ENCODE assay signal across 11 cellular contexts in the genomic region with DNA sequence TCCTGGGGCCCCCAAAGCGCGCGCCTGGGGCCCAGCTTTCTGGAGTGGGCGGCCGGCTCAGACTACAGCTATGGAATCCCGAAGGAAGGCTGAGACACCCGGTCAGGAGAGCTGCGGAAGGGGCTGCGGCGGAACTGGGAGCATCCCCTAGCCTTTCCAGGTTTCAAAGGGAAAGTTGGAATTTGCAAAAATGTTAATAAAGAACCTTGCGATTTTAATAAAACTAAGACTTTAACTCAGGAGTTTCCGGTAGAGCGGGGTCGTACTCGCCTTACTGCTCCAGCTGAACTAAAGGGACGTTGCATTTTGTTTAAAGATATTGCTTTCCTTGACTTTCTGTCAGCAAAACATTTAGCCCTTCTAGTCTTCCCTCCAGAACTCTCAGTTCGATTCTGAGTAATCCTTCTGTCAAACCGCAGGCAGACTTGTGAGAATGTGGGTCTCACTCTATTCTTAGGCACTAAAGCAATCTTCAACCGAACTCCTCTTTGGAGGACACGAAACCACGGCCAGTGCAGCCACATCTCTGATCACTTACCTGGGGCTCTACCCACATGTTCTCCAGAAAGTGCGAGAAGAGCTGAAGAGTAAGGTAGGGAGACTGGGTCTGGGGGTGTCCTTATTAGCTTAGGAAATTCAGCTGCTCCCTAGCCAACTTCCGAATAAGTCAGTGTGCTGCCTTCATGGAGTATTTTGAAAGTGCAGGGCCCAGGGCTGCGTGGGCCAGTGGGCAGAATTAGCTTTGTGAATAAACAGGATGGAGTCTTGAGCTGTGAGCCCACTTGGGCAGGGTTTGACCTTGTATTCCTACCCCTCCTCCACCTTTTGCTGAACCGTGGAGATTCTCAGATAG. TPM values are rescaled to one million over a fixed set of nuclear protein-coding genes. Genes with fewer than 3 reads are reported as not detected.
DNase-seq lines count a peak whose midpoint lies in the region; ATAC-seq and TF ChIP-seq lines count a peak whose summit lies in the region.
"Had no signal": no experiment of that assay in that cellular context is flagged by ENCODE, and none has a peak within 500 bp of the region (broad histone marks: within the 10 kb centered on the region; RNA-seq: fewer than 3 reads in every experiment).

No MANE protein-coding gene starts in this region.

- intact Hi-C loops in activated CD8-positive, alpha-beta T cell treated with anti-CD3 and anti-CD28 coated beads for 36 hours (cut with micrococcal nuclease) = loop anchor here (10.0 kb wide), 2 partner anchors 111 to 381 kb away; no protein-coding TSS in a partner anchor

- no peak overlapping the region for H2BK5ac ChIP-seq in trophoblast cell (ENCODE audit: low read depth, low read length, poor library complexity)

- POLR2A ChIA-PET in activated CD8-positive, alpha-beta T cell treated with anti-CD3 and anti-CD28 coated beads for 36 hours (lab: Charles Lee) = interaction anchor here (1.6 kb wide), 1 partner anchor 10 kb away, joined by 6 read pairs; no protein-coding TSS in a partner anchor
- POLR2A ChIA-PET in activated CD8-positive, alpha-beta T cell treated with anti-CD3 and anti-CD28 coated beads, Interleukin-2, amount 10 ng/mL, durations not matched to agents 7 days and 5 days (lab: Charles Lee) = no interaction called here

- H3K23ac ChIP-seq in trophoblast cell (ENCODE audit: low read length) = no peak overlapping the region

- no peak for TF ChIP-seq CTCF in activated CD8-positive, alpha-beta T cell treated with anti-CD3 and anti-CD28 coated beads for 36 hours (IDR thresholded peaks at IDR 0.05)

- H3K9me3 ChIP-seq in ectodermal cell (ENCODE audit: control insufficient read depth, low read length) = no peaks in the 10 kb centered on the region
- peaks cover under 1% of the 10 kb centered on the region for H3K9me3 ChIP-seq in trophoblast cell (ENCODE audit: insufficient read depth, low read depth, low read length)

- H3K18ac ChIP-seq in trophoblast cell (ENCODE audit: low read length) = no peak overlapping the region

- peaks cover 65% of the 10 kb centered on the region for H3K27me3 Mint-ChIP-seq in activated CD8-positive, alpha-beta T cell treated with anti-CD3 and anti-CD28 coated beads for 36 hours
- H3K27me3 Mint-ChIP-seq in activated CD8-positive, alpha-beta T cell treated with anti-CD3 and anti-CD28 coated beads, Interleukin-2, amount 10 ng/mL, durations not matched to agents 7 days and 5 days (ENCODE audit: low read depth) = peaks cover 72% of the 10 kb centered on the region

- DNase-seq in activated CD8-positive, alpha-beta T cell treated with anti-CD3 and anti-CD28 coated beads for 36 hours = peak; percentile 33
- DNase-seq in activated CD8-positive, alpha-beta T cell treated with anti-CD3 and anti-CD28 coated beads, Interleukin-2, amount 10 ng/mL, durations not matched to agents 7 days and 5 days = no peak
- DNase-seq in trophoblast cell = no peak
- no peak for DNase-seq in effector CD8-positive, alpha-beta T cell (lab: John Stamatoyannopoulos, UW)
- no peak for DNase-seq in NCI-H1694 treated with DMSO at 0.1 percent for 48 hours (lab: John Stamatoyannopoulos, UW)
- no peak for DNase-seq in stimulated activated CD4-positive, alpha-beta T cell treated with anti-CD3 and anti-CD28 coated beads, Interleukin-4, amount 100 ng/mL, for 24 hours
- DNase-seq: stimulated activated CD4-positive, alpha-beta T cell treated with anti-CD3 and anti-CD28 coated beads, Interleukin-12 subunit alpha, Interleukin-12 subunit beta, amount 100 ng/mL, for 4 hours had no signal

- no peak overlapping the region for H2AFZ ChIP-seq in trophoblast cell (ENCODE audit: insufficient read depth, low read length, poor library complexity)

- peaks cover 5% of the 10 kb centered on the region for H3K79me2 ChIP-seq in trophoblast cell (ENCODE audit: control insufficient read depth, insufficient read depth, low read length, poor library complexity)

- 6 to 10% methylated on average over 25 of the region's 25 CpGs for WGBS in ectodermal cell, 2 experiments
- WGBS in trophoblast cell (ENCODE audit: extremely low coverage, insufficient coverage, insufficient read length) = no CpG with 5 or more reads among the region's 25 CpGs

- peak; percentile 25 for ATAC-seq in activated CD8-positive, alpha-beta T cell treated with anti-CD3 and anti-CD28 coated beads for 36 hours
- ATAC-seq in activated CD8-positive, alpha-beta T cell treated with anti-CD3 and anti-CD28 coated beads, Interleukin-2, amount 10 ng/mL, durations not matched to agents 7 days and 5 days = no peak
- ATAC-seq in HG03342 (IDR thresholded peaks at IDR 0.05; ENCODE audit: unreplicated experiment) = peak; percentile 53

- H3K27ac Mint-ChIP-seq in activated CD8-positive, alpha-beta T cell treated with anti-CD3 and anti-CD28 coated beads for 36 hours = no peak overlapping the region
- H3K27ac Mint-ChIP-seq in activated CD8-positive, alpha-beta T cell treated with anti-CD3 and anti-CD28 coated beads, Interleukin-2, amount 10 ng/mL, durations not matched to agents 7 days and 5 days = no peak overlapping the region

- H3K9me3 Mint-ChIP-seq in activated CD8-positive, alpha-beta T cell treated with anti-CD3 and anti-CD28 coated beads for 36 hours = no peaks in the 10 kb centered on the region
- H3K9me3 Mint-ChIP-seq in activated CD8-positive, alpha-beta T cell treated with anti-CD3 and anti-CD28 coated beads, Interleukin-2, amount 10 ng/mL, durations not matched to agents 7 days and 5 days (ENCODE audit: insufficient read depth) = no peaks in the 10 kb centered on the region

- H3K27me3 ChIP-seq in ectodermal cell (ENCODE audit: control insufficient read depth, insufficient read depth, low read length, poor library complexity, severe bottlenecking) (peaks cover 69% of the 10 kb centered on the region), trophoblast cell (ENCODE audit: insufficient read depth, low read length) (peaks cover 38% of the 10 kb centered on the region)

- H4K91ac ChIP-seq in trophoblast cell (ENCODE audit: low read depth, low read length) = no peak overlapping the region

- H3K4me1 Mint-ChIP-seq in activated CD8-positive, alpha-beta T cell treated with anti-CD3 and anti-CD28 coated beads for 36 hours (ENCODE audit: low read depth) = peaks cover 27% of the 10 kb centered on the region
- peaks cover 32% of the 10 kb centered on the region for H3K4me1 Mint-ChIP-seq in activated CD8-positive, alpha-beta T cell treated with anti-CD3 and anti-CD28 coated beads, Interleukin-2, amount 10 ng/mL, durations not matched to agents 7 days and 5 days (ENCODE audit: low read depth)

- H2BK12ac ChIP-seq in trophoblast cell (ENCODE audit: low read length) = peak overlapping the region; percentile 32

- no peak overlapping the region for H3K4ac ChIP-seq in trophoblast cell (ENCODE audit: low read depth, low read length)

- H3K36me3 ChIP-seq in ectodermal cell (ENCODE audit: control insufficient read depth, insufficient read depth, low read length) = no peaks in the 10 kb centered on the region
- H3K36me3 ChIP-seq in trophoblast cell (ENCODE audit: control insufficient read depth in 1 of 2, insufficient read depth in 2 of 2, low read length in 2 of 2) = no peaks in the 10 kb centered on the region

- H3K27ac ChIP-seq in ectodermal cell (ENCODE audit: insufficient read depth, low read depth, low read length, poor library complexity, severe bottlenecking) (no peak overlapping the region), trophoblast cell (ENCODE audit: low read depth, low read length) (no peak overlapping the region)

- no peak overlapping the region for H2AK5ac ChIP-seq in trophoblast cell (ENCODE audit: low read length)

- H2BK120ac ChIP-seq in trophoblast cell (ENCODE audit: insufficient read depth, low read length, poor library complexity) = no peak overlapping the region

- H3K4me1 ChIP-seq in ectodermal cell (ENCODE audit: control insufficient read depth, insufficient read depth, low read length) (peaks cover 10% of the 10 kb centered on the region), trophoblast cell (ENCODE audit: control insufficient read depth in 1 of 2, insufficient read depth in 2 of 2, low read length in 2 of 2) (peaks cover 28 to 40% of the 10 kb centered on the region in 2 experiments)

- no peak overlapping the region for H4K8ac ChIP-seq in trophoblast cell (ENCODE audit: low read depth, low read length)

- peak overlapping the region; percentile 13 for H3K14ac ChIP-seq in trophoblast cell (ENCODE audit: low read length)

- H3K4me2 ChIP-seq in trophoblast cell (ENCODE audit: low read length) = peak overlapping the region; percentile 93

- H3K4me3 ChIP-seq in ectodermal cell (ENCODE audit: insufficient read depth, low read depth, low read length) (peak overlapping the region; percentile 56), trophoblast cell (ENCODE audit: low read depth, low read length) (peak overlapping the region; percentile 69)

- CTCF ChIA-PET in activated CD8-positive, alpha-beta T cell treated with anti-CD3 and anti-CD28 coated beads for 36 hours (lab: Charles Lee) = interaction anchor here (0.8 to 2.8 kb wide), 7 partner anchors 8 to 277 kb away, joined by 3 to 9 read pairs (median 4); no protein-coding TSS in a partner anchor
- CTCF ChIA-PET in activated CD8-positive, alpha-beta T cell treated with anti-CD3 and anti-CD28 coated beads, Interleukin-2, amount 10 ng/mL, durations not matched to agents 7 days and 5 days (lab: Charles Lee) = interaction anchor here (0.6 to 1.9 kb wide), 5 partner anchors 11 to 452 kb away, joined by 3 to 6 read pairs (median 3); no protein-coding TSS in a partner anchor

- H4K12ac ChIP-seq in trophoblast cell (ENCODE audit: low read depth, low read length) = no peak overlapping the region

- no peak overlapping the region for H3K9ac ChIP-seq in trophoblast cell (ENCODE audit: low read length)

- peaks cover 19% of the 10 kb centered on the region for H3K79me1 ChIP-seq in trophoblast cell (ENCODE audit: low read length)

- no peaks in the 10 kb centered on the region for H3K36me3 Mint-ChIP-seq in activated CD8-positive, alpha-beta T cell treated with anti-CD3 and anti-CD28 coated beads for 36 hours (ENCODE audit: low read depth)
- H3K36me3 Mint-ChIP-seq in activated CD8-positive, alpha-beta T cell treated with anti-CD3 and anti-CD28 coated beads, Interleukin-2, amount 10 ng/mL, durations not matched to agents 7 days and 5 days (ENCODE audit: low read depth) = no peaks in the 10 kb centered on the region

- H3K4me3 Mint-ChIP-seq in activated CD8-positive, alpha-beta T cell treated with anti-CD3 and anti-CD28 coated beads for 36 hours = no peak overlapping the region
- H3K4me3 Mint-ChIP-seq in activated CD8-positive, alpha-beta T cell treated with anti-CD3 and anti-CD28 coated beads, Interleukin-2, amount 10 ng/mL, durations not matched to agents 7 days and 5 days = no peak overlapping the region

RNA-seq across cellular contexts. Expression of a gene that starts 1.9 kb away (rescaled TPM):
- total RNA-seq in activated CD8-positive, alpha-beta T cell treated with anti-CD3 and anti-CD28 coated beads for 36 hours = not detected
- total RNA-seq in activated CD8-positive, alpha-beta T cell treated with anti-CD3 and anti-CD28 coated beads, Interleukin-2, amount 10 ng/mL, durations not matched to agents 7 days and 5 days = not detected
- 60.5 TPM for polyA plus RNA-seq in ectodermal cell (2013, experiment 1 of 4)
- polyA plus RNA-seq in ectodermal cell (2013, experiment 2 of 4) = 28.7 TPM
- 38.5 TPM for polyA plus RNA-seq in ectodermal cell (2013, experiment 3 of 4)
- 34.6 TPM for polyA plus RNA-seq in ectodermal cell (2013, experiment 4 of 4)
- 13.5 and 17.5 TPM in 2 replicates for polyA plus RNA-seq in trophoblast cell (2013)
- total RNA-seq: RPMI7951 had no signal

RNA-seq across cellular contexts. Expression of a gene that starts 15.0 kb away (rescaled TPM):
- not detected for total RNA-seq in activated CD8-positive, alpha-beta T cell treated with anti-CD3 and anti-CD28 coated beads for 36 hours
- under 1 TPM; 0.10 to 0.11 TPM for total RNA-seq in activated CD8-positive, alpha-beta T cell treated with anti-CD3 and anti-CD28 coated beads, Interleukin-2, amount 10 ng/mL, durations not matched to agents 7 days and 5 days
- polyA plus RNA-seq in ectodermal cell (2013, experiment 1 of 4) = 76.8 TPM
- 47.8 TPM for polyA plus RNA-seq in ectodermal cell (2013, experiment 2 of 4)
- polyA plus RNA-seq in ectodermal cell (2013, experiment 3 of 4) = 56.7 TPM
- 56.4 TPM for polyA plus RNA-seq in ectodermal cell (2013, experiment 4 of 4)
- polyA plus RNA-seq in trophoblast cell (2013) = 0.04 and 0.08 TPM in 2 replicates
- total RNA-seq: A172, RPMI7951 had no signal
